Comparison of ENCODE assay signal across 2 cellular contexts in genomic region chr7:82965088-82966036, GRCh38.
TF ChIP-seq lines count a peak whose summit lies in the region.

No MANE protein-coding gene starts in this region.

TF ChIP-seq in A549, 52 proteins besides CTCF, POLR2A, EP300 and RAD21 (continued from another document):
- TF ChIP-seq ATOH8 (CRISPR knock-in tag; IDR thresholded peaks at IDR 0.05; ENCODE audit: low read depth) (no peak), ZC3H11A (IDR thresholded peaks at IDR 0.05) (no peak), BHLHE40 (IDR thresholded peaks at IDR 0.05; ENCODE audit: low read depth, low read length) (no peak), E2F6 (IDR thresholded peaks at IDR 0.05; ENCODE audit: borderline replicate concordance, low read depth) (no peak), MAX (IDR thresholded peaks at IDR 0.05) (no peak), NFE2L2 (conservative IDR thresholded peaks at IDR 0.05; ENCODE audit: low read length) (no peak), SMC3 (IDR thresholded peaks at IDR 0.05) (no peak), TP53 (CRISPR knock-in tag; IDR thresholded peaks at IDR 0.05) (no peak), FOSB (CRISPR knock-in tag; IDR thresholded peaks at IDR 0.05) (no peak), NR3C1 (IDR thresholded peaks at IDR 0.05) (no peak), KDM1A (IDR thresholded peaks at IDR 0.05; ENCODE audit: low read depth) (no peak)
TF ChIP-seq in A549: peak in this region for 0.

TF ChIP-seq in SK-N-SH treated with all-trans-retinoic acid at 6 μM for 48 hours, 23 proteins besides CTCF, POLR2A, EP300 and RAD21 (continued from another document):
- TF ChIP-seq CSRNP3 (CRISPR knock-in tag; IDR thresholded peaks at IDR 0.05), result no peak
- no peak for TF ChIP-seq OSR1 (CRISPR knock-in tag; IDR thresholded peaks at IDR 0.05)
- TF ChIP-seq PPARA (CRISPR knock-in tag; IDR thresholded peaks at IDR 0.05; ENCODE audit: borderline replicate concordance), result no peak
- no peak for TF ChIP-seq PATZ1 (CRISPR knock-in tag; IDR thresholded peaks at IDR 0.05; ENCODE audit: borderline replicate concordance)
- no peak for TF ChIP-seq ZNF565 (CRISPR knock-in tag; conservative IDR thresholded peaks at IDR 0.05; ENCODE audit: low read depth)
- no peak for TF ChIP-seq ZFP3 (CRISPR knock-in tag; IDR thresholded peaks at IDR 0.05)
- no peak for TF ChIP-seq GLIS3 (CRISPR knock-in tag; IDR thresholded peaks at IDR 0.05)
